Comparison of ENCODE assay signal across 15 cellular contexts in the genomic region with DNA sequence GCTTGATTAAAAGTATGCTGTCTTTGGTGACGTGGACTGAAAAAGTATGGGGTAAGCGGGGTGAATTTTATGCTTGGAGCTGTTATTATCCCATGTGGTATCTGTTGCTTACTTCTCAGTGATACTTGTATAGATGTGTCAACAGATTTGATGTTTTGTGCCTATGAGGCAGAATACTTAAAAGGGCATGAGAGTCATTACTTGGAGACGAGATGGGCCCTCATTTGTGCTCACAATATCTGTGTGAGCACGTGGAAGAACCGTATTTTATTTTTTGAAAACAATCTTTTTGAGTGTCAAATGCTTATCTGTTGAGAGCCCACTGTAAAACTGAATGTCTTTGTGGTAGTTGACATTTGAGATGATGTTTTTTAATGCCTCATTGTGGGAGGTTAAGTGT.
DNase-seq lines count a peak whose midpoint lies in the region; FAIRE-seq and TF ChIP-seq lines count a peak whose summit lies in the region.
"Had no signal": no experiment of that assay in that cellular context is flagged by ENCODE, and none has a peak within 500 bp of the region (broad histone marks: within the 10 kb centered on the region; RNA-seq: fewer than 3 reads in every experiment).

No MANE protein-coding gene starts in this region.

- peak overlapping the region in 3 of 5 experiments; percentile 21 to 59 (median 42) for H3K27ac Mint-ChIP-seq in brain
- H3K27ac Mint-ChIP-seq: CD4-positive, alpha-beta memory T cell; GM23338; IgD-negative memory B cell had no signal

- no peaks in the 10 kb centered on the region for H3K36me3 ChIP-seq in smooth muscle cell (ENCODE audit: low read depth)
- no peaks in the 10 kb centered on the region for H3K36me3 ChIP-seq in transverse colon
- H3K36me3 ChIP-seq in mesenchymal stem cell (ENCODE audit: control insufficient read depth in 1 of 2, insufficient read depth in 2 of 2, low read depth in 1 of 2, low read length in 2 of 2) = no peaks in the 10 kb centered on the region
- H3K36me3 ChIP-seq: BE2C had no signal

- no peaks in the 10 kb centered on the region for H3K9me3 ChIP-seq in smooth muscle cell (replicated peaks; ENCODE audit: low read depth)
- H3K9me3 ChIP-seq in transverse colon = no peaks in the 10 kb centered on the region
- no peaks in the 10 kb centered on the region for H3K9me3 ChIP-seq in mesenchymal stem cell (ENCODE audit: control insufficient read depth, low read length)
- H3K9me3 ChIP-seq: A549, BE2C had no signal

- H3K27ac ChIP-seq in smooth muscle cell (ENCODE audit: low read depth) (peak overlapping the region; percentile 21), transverse colon (no peak overlapping the region), mesenchymal stem cell (ENCODE audit: low read length, poor library complexity, severe bottlenecking) (no peak overlapping the region)
- H3K27ac ChIP-seq: A549, C4-2B had no signal

- no peak overlapping the region for H3K18ac ChIP-seq in mesenchymal stem cell (ENCODE audit: low read depth in 1 of 2, low read length in 2 of 2)

- H3K4me3 ChIP-seq in smooth muscle cell = no peak overlapping the region
- no peak overlapping the region for H3K4me3 ChIP-seq in transverse colon
- H3K4me3 ChIP-seq in mesenchymal stem cell (ENCODE audit: insufficient read depth in 1 of 2, low read depth in 1 of 2, low read length in 2 of 2) = no peak overlapping the region
- H3K4me3 ChIP-seq: A549, GM23338 had no signal

- TF ChIP-seq POLR2A in GM12891 (IDR thresholded peaks at IDR 0.05; ENCODE audit: low read depth, low read length) (no peak), transverse colon (IDR thresholded peaks at IDR 0.05) (no peak)

- peak overlapping the region; percentile 13 for H3K4me2 ChIP-seq in smooth muscle cell
- H3K4me2 ChIP-seq in mesenchymal stem cell (ENCODE audit: low read length, poor library complexity, severe bottlenecking) = no peak overlapping the region
- H3K4me2 ChIP-seq: A549, GM23338 had no signal

- no peak overlapping the region for H2AK5ac ChIP-seq in mesenchymal stem cell (ENCODE audit: low read length, severe bottlenecking)

- H2BK15ac ChIP-seq in mesenchymal stem cell (ENCODE audit: low read depth, poor library complexity, severe bottlenecking) = no peak overlapping the region

- H2BK120ac ChIP-seq in mesenchymal stem cell (ENCODE audit: low read depth, low read length) = no peak overlapping the region

- H3K9ac ChIP-seq in smooth muscle cell (ENCODE audit: low read depth) (no peak overlapping the region), mesenchymal stem cell (ENCODE audit: low read length) (no peak overlapping the region)

- H3K23ac ChIP-seq in mesenchymal stem cell (ENCODE audit: low read length in 2 of 2) = no peak overlapping the region

- no peaks in the 10 kb centered on the region for H3K9me3 Mint-ChIP-seq in brain
- H3K9me3 Mint-ChIP-seq: CD4-positive, alpha-beta memory T cell; GM23338; H9 had no signal

- H2AFZ ChIP-seq in smooth muscle cell (ENCODE audit: low read depth) (no peak overlapping the region), mesenchymal stem cell (ENCODE audit: low read depth, low read length) (no peak overlapping the region)
- H2AFZ ChIP-seq: GM23338 had no signal

- intact Hi-C loops in transverse colon (cut with DNase I; ENCODE audit: low total_unique reads) = no loop called here

- H3F3A ChIP-seq in smooth muscle cell (ENCODE audit: low read depth) = no peaks in the 10 kb centered on the region

- no peak for TF ChIP-seq EP300 in transverse colon (IDR thresholded peaks at IDR 0.05; ENCODE audit: low read depth)

- no peak overlapping the region for H4K91ac ChIP-seq in mesenchymal stem cell (ENCODE audit: low read length)

- H3K27me3 ChIP-seq in smooth muscle cell (ENCODE audit: low read depth) = no peaks in the 10 kb centered on the region
- no peaks in the 10 kb centered on the region for H3K27me3 ChIP-seq in transverse colon
- no peaks in the 10 kb centered on the region for H3K27me3 ChIP-seq in mesenchymal stem cell (ENCODE audit: control insufficient read depth in 1 of 2, insufficient read depth in 1 of 2, low read length in 2 of 2)
- H3K27me3 ChIP-seq: BE2C had no signal

- H3K4me1 Mint-ChIP-seq in brain = peaks cover 56% of the 10 kb centered on the region

- no peak overlapping the region for H3K4ac ChIP-seq in mesenchymal stem cell (ENCODE audit: low read depth in 1 of 2, low read length in 2 of 2)

- H3K79me1 ChIP-seq in mesenchymal stem cell (replicated peaks; ENCODE audit: low read length, poor library complexity, severe bottlenecking) = peaks cover 6% of the 10 kb centered on the region

- H2BK5ac ChIP-seq in mesenchymal stem cell (ENCODE audit: low read depth, low read length, poor library complexity, severe bottlenecking) = no peak overlapping the region

- no peaks in the 10 kb centered on the region for H3K36me3 Mint-ChIP-seq in brain

- H3K14ac ChIP-seq in mesenchymal stem cell (ENCODE audit: low read length in 2 of 2) = no peak overlapping the region

- H3K27me3 Mint-ChIP-seq in brain = no peaks in the 10 kb centered on the region
- H3K27me3 Mint-ChIP-seq: CD4-positive, alpha-beta memory T cell; IgD-negative memory B cell had no signal

- 85% methylated on average over 5 of the region's 5 CpGs for WGBS in smooth muscle cell (ENCODE audit: low lambda C conversion rate)
- WGBS in transverse colon (ENCODE audit: low coverage in 1 of 2), 2 donors = 95 to 96% methylated on average over 5 of the region's 5 CpGs
- WGBS in mesenchymal stem cell = 98% methylated on average over 5 of the region's 5 CpGs

- H3K4me3 Mint-ChIP-seq in brain = no peak overlapping the region
- H3K4me3 Mint-ChIP-seq: CD4-positive, alpha-beta memory T cell; GM23338; H9; IgD-negative memory B cell had no signal

- no peak overlapping the region for H4K8ac ChIP-seq in mesenchymal stem cell (ENCODE audit: low read length)

- TF ChIP-seq CTCF in brain (conservative IDR thresholded peaks at IDR 0.05) (no peak), smooth muscle cell (IDR thresholded peaks at IDR 0.05; ENCODE audit: borderline replicate concordance, insufficient read depth, poor library complexity, severe bottlenecking) (no peak), transverse colon (IDR thresholded peaks at IDR 0.05) (no peak)

- no peak for DNase-seq in GM12891 (ENCODE audit: insufficient read length, low spot score)
- DNase-seq in NCI-H187 (lab: John Stamatoyannopoulos, UW) = peak; percentile 58 to 81
- DNase-seq in smooth muscle cell (lab: John Stamatoyannopoulos, UW; ENCODE audit: unreplicated experiment) = no peak
- no peak for DNase-seq in transverse colon
- no peak for DNase-seq in mesenchymal stem cell
- DNase-seq: BE2C; CD4-positive, alpha-beta memory T cell; COR-L47; H9 had no signal

- no peak overlapping the region for H2BK12ac ChIP-seq in mesenchymal stem cell (ENCODE audit: low read length in 2 of 2)

- H4K20me1 ChIP-seq in smooth muscle cell (ENCODE audit: low read depth) = peaks cover 24% of the 10 kb centered on the region

- no peaks in the 10 kb centered on the region for H3K79me2 ChIP-seq in smooth muscle cell (ENCODE audit: low read depth)

- H3K4me1 ChIP-seq in smooth muscle cell (ENCODE audit: low read depth) = peaks cover 3% of the 10 kb centered on the region
- peaks cover 0 to 5% (median 0%) of the 10 kb centered on the region in 4 donors for H3K4me1 ChIP-seq in transverse colon
- no peaks in the 10 kb centered on the region for H3K4me1 ChIP-seq in mesenchymal stem cell (ENCODE audit: control insufficient read depth, insufficient read depth, low read depth, low read length)
- H3K4me1 ChIP-seq: A549 had no signal

- FAIRE-seq in GM12891 (lab: Jason Lieb, UNC) = peak; percentile 13
- FAIRE-seq: GM18507 had no signal

- in situ Hi-C loops in transverse colon (cut with MboI; ENCODE audit: low pct_ligation_motif_present in 1 of 4, low pct_unique_long_range_greater_than_20kb in 1 of 4, low sequenced_read_pairs in 3 of 4) = no loop called here

TF ChIP-seq in GM12891, 5 proteins besides CTCF, POLR2A, EP300 and RAD21:
- TF ChIP-seq TAF1 (IDR thresholded peaks at IDR 0.05; ENCODE audit: low read depth, low read length) = no peak
- TF ChIP-seq SPI1 (IDR thresholded peaks at IDR 0.05; ENCODE audit: low read depth, low read length) = no peak
- no peak for TF ChIP-seq POU2F2 (IDR thresholded peaks at IDR 0.05; ENCODE audit: low read depth, low read length)
- no peak for TF ChIP-seq PAX5 (IDR thresholded peaks at IDR 0.05; ENCODE audit: insufficient read depth, low read length, severe bottlenecking)
- TF ChIP-seq POLR2AphosphoS5 (IDR thresholded peaks at IDR 0.05; ENCODE audit: low read depth, low read length) = no peak
TF ChIP-seq in GM12891: peak in this region for 0.

Comparison
In these comparisons a context has a peak if more than half of its experiments do, and no peak if none do; other contexts are left out.
1. DNase-seq: peak in NCI-H187 (2 of 2); none in GM12891 (single experiment), smooth muscle cell (single experiment), transverse colon (single experiment) and mesenchymal stem cell (single experiment).